In genomic region chr10:72334196-72334831, GRCh38 we compare ENCODE assay signal across 1 cellular context.
A peak's percentile ranks its signal among the peaks of the same experiment; 100 is the strongest.
TF ChIP-seq lines count a peak whose summit lies in the region.

No MANE protein-coding gene starts in this region.

TF ChIP-seq in HepG2, 621 proteins besides CTCF, POLR2A, EP300 and RAD21 (continued from another document and continues in another):
- TF ChIP-seq TAF1 (CRISPR knock-in tag; IDR thresholded peaks at IDR 0.05) (no peak), ZNF431 (CRISPR knock-in tag; IDR thresholded peaks at IDR 0.05; ENCODE audit: borderline replicate concordance, low read depth) (no peak), JUN (CRISPR knock-in tag; IDR thresholded peaks at IDR 0.05) (no peak), RFX3 (CRISPR knock-in tag; IDR thresholded peaks at IDR 0.05) (peak; percentile 49; the same call in 1 of the 2 replicates), ELK4 (CRISPR knock-in tag; IDR thresholded peaks at IDR 0.05; ENCODE audit: borderline replicate concordance) (no peak), ZNF407 (CRISPR knock-in tag; IDR thresholded peaks at IDR 0.05; ENCODE audit: not compliant biosample characterization) (no peak), KAT8 (CRISPR knock-in tag; IDR thresholded peaks at IDR 0.05) (no peak), GABPA (IDR thresholded peaks at IDR 0.05; ENCODE audit: low read depth, low read length) (no peak), GABPA (CRISPR knock-in tag; IDR thresholded peaks at IDR 0.05; ENCODE audit: low read depth) (no peak), ZFY (CRISPR knock-in tag; IDR thresholded peaks at IDR 0.05) (peak; percentile 18; the same call in 1 of the 2 replicates), REXO4 (CRISPR knock-in tag; IDR thresholded peaks at IDR 0.05; ENCODE audit: borderline replicate concordance) (no peak), ZNF256 (CRISPR knock-in tag; conservative IDR thresholded peaks at IDR 0.05) (no peak), THAP9 (CRISPR knock-in tag; IDR thresholded peaks at IDR 0.05; ENCODE audit: borderline replicate concordance) (no peak), ZC3H13 (CRISPR knock-in tag; IDR thresholded peaks at IDR 0.05) (no peak), IRF9 (CRISPR knock-in tag; IDR thresholded peaks at IDR 0.05; ENCODE audit: borderline replicate concordance) (no peak), PCBP2 (optimal IDR thresholded peaks at IDR 0.05; ENCODE audit: low read depth, low read length, poor library complexity, severe bottlenecking) (no peak), ZNF296 (CRISPR knock-in tag; conservative IDR thresholded peaks at IDR 0.05) (0 out of 2 replicates have a peak, but pooled peaks have one; percentile 5), SMYD3 (CRISPR knock-in tag; IDR thresholded peaks at IDR 0.05) (no peak), POLR2G (IDR thresholded peaks at IDR 0.05; ENCODE audit: low read depth, low read length) (0 out of 2 replicates have a peak, but pooled peaks have one; percentile 20), TIGD3 (CRISPR knock-in tag; IDR thresholded peaks at IDR 0.05; ENCODE audit: borderline replicate concordance) (no peak), RFX1 (IDR thresholded peaks at IDR 0.05) (peak; percentile 55), NFRKB (IDR thresholded peaks at IDR 0.05) (no peak), ZNF317 (CRISPR knock-in tag; IDR thresholded peaks at IDR 0.05) (no peak), ZBTB44 (CRISPR knock-in tag; IDR thresholded peaks at IDR 0.05) (no peak), ZBTB21 (CRISPR knock-in tag; IDR thresholded peaks at IDR 0.05) (no peak), MTA3 (CRISPR knock-in tag; IDR thresholded peaks at IDR 0.05) (no peak), RBM22 (optimal IDR thresholded peaks at IDR 0.05; ENCODE audit: low read length) (no peak), MXI1 (IDR thresholded peaks at IDR 0.05; ENCODE audit: borderline replicate concordance, low read depth, low read length) (peak; percentile 34; the same call in 1 of the 3 replicates), ZSCAN21 (CRISPR knock-in tag; IDR thresholded peaks at IDR 0.05; ENCODE audit: borderline replicate concordance) (no peak), ZNF282 (IDR thresholded peaks at IDR 0.05; ENCODE audit: partially characterized antibody) (no peak), ZNF30 (CRISPR knock-in tag; IDR thresholded peaks at IDR 0.05) (no peak), ZNF253 (CRISPR knock-in tag; IDR thresholded peaks at IDR 0.05; ENCODE audit: borderline replicate concordance) (no peak), HOXD1 (CRISPR knock-in tag; IDR thresholded peaks at IDR 0.05) (no peak), ZBTB33 (CRISPR knock-in tag; IDR thresholded peaks at IDR 0.05) (peak; percentile 18; the same call in 1 of the 2 replicates), GATAD2A (CRISPR knock-in tag; IDR thresholded peaks at IDR 0.05) (no peak), BRF2 (CRISPR knock-in tag; IDR thresholded peaks at IDR 0.05) (no peak), ZNF441 (CRISPR knock-in tag; IDR thresholded peaks at IDR 0.05; ENCODE audit: borderline replicate concordance) (no peak), LBX2 (CRISPR knock-in tag; IDR thresholded peaks at IDR 0.05; ENCODE audit: borderline replicate concordance) (0 out of 2 replicates have a peak, but pooled peaks have one; percentile 9), ZNF576 (CRISPR knock-in tag; IDR thresholded peaks at IDR 0.05) (no peak)
